In genomic region chr19:3324405-3324856, GRCh38 we compare ENCODE assay signal across 8 cellular contexts. TPM values are rescaled to one million over a fixed set of nuclear protein-coding genes. Genes with fewer than 3 reads are reported as not detected.
DNase-seq lines count a peak whose midpoint lies in the region; ATAC-seq and TF ChIP-seq lines count a peak whose summit lies in the region.

No MANE protein-coding gene starts in this region.

- H3K27me3 ChIP-seq in gastrocnemius medialis = peaks cover 12 to 21% (median 16%) of the 10 kb centered on the region in 3 donors

- DNase-seq in GM03348 (ENCODE audit: low spot score) (peak; percentile 69), NCI-H774 (lab: John Stamatoyannopoulos, UW) (peak; percentile 39), activated T-cell treated with anti-CD3 and anti-CD28 coated beads for 4 hours (peak; percentile 74), fibroblast of the aortic adventitia (ENCODE audit: low read depth) (peak; percentile 23), gastrocnemius medialis (peak in 1 of 2 donors; percentile 54), occipital lobe (lab: John Stamatoyannopoulos, UW) (no peak)

- no peaks in the 10 kb centered on the region for H3K9me3 ChIP-seq in gastrocnemius medialis

- H3K36me3 ChIP-seq in gastrocnemius medialis = no peaks in the 10 kb centered on the region

- ATAC-seq in gastrocnemius medialis (no peak), HG03175 (IDR thresholded peaks at IDR 0.05; ENCODE audit: unreplicated experiment) (no peak), HG02981 (IDR thresholded peaks at IDR 0.05; ENCODE audit: unreplicated experiment) (no peak)

- H3K27ac ChIP-seq in gastrocnemius medialis = no peak overlapping the region

- in situ Hi-C loops in gastrocnemius medialis (cut with MboI; ENCODE audit: low sequenced_read_pairs in 4 of 4) = loop anchor here in 2 of 4 donors (10.0 kb wide), 1 partner anchor 150 kb away; no protein-coding TSS in a partner anchor

- TF ChIP-seq CTCF in fibroblast of the aortic adventitia (IDR thresholded peaks at IDR 0.05; ENCODE audit: insufficient read depth, low read length) (peak; percentile 75), gastrocnemius medialis (IDR thresholded peaks at IDR 0.05 in 4 of 5, conservative IDR thresholded peaks at IDR 0.05 in 1 of 5) (peak; percentile 50 to 80 (median 75))

- TF ChIP-seq POLR2A in gastrocnemius medialis (IDR thresholded peaks at IDR 0.05) = no peak

- H3K4me1 ChIP-seq in gastrocnemius medialis = no peaks in the 10 kb centered on the region

- intact Hi-C loops in gastrocnemius medialis (cut with DNase I; ENCODE audit: low total_unique reads) = no loop called here

- no peak overlapping the region for H3K4me3 ChIP-seq in fibroblast of the aortic adventitia (ENCODE audit: low read depth, low read length)
- H3K4me3 ChIP-seq in gastrocnemius medialis = no peak overlapping the region

RNA-seq across cellular contexts. Expression of gene NFIC, which starts 42.0 kb away (rescaled TPM):
- total RNA-seq in fibroblast of the aortic adventitia (ENCODE audit: low replicate concordance) = 79.5 and 83.2 TPM in 2 replicates
- 100 to 1,000 TPM in 3 of 4 donors, 10 to 100 TPM in 1; 90.2 to 403 (median 348) TPM for total RNA-seq in gastrocnemius medialis
- total RNA-seq in occipital lobe = 6.6 TPM

Comparison
In these comparisons a context has a peak if more than half of its experiments do, and no peak if none do; other contexts are left out.
1. RNA of gene NFIC, which starts 42.0 kb away (total RNA-seq): 90.2 to 403 TPM in gastrocnemius medialis and 79.5 to 83.2 TPM in fibroblast of the aortic adventitia; 6.6 TPM in occipital lobe (single experiment); every median in the first group is over 10 times any median in the second.